ENCODE assay signal across 8 cellular contexts in the genomic region with DNA sequence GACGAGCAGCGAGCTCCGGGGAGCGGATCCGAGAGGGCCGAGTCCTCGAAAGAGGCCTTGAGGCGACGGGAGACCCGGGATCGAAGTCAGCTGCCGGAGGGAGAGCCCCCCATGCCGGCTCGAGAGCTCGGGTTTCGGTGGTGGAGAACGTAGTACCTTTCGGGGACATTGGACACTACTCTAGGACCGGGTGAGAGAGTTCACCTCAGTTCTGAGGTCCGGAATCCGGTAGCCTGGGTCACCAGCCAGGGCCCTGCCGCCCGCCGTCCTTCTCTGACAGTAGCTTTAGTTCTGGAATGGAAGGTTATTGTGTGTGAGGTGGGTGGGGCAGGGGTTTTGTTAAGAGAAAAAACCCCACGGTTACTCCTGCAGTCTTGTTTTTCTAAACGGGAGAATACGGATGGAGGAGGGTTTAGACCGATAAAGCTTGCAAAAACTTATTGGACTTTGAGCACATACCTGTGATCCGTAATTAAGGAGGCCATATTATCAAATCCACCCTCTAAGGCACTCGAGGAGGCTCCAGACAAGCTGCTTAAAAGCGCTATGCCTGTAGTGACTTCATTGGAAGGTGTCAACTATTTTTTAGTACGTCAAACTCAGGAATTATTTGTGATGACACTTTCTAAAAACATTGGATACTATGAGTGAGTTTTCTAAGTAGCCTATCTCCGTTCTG. TPM values are rescaled to one million over a fixed set of nuclear protein-coding genes. Genes with fewer than 3 reads are reported as not detected.
DNase-seq lines count a peak whose midpoint lies in the region; ATAC-seq and TF ChIP-seq lines count a peak whose summit lies in the region.

No MANE protein-coding gene starts in this region.

- no peaks in the 10 kb centered on the region for H3K9me3 Mint-ChIP-seq in MCF 10A (ENCODE audit: unreplicated experiment)

- DNase-seq in NCI-H748 (lab: John Stamatoyannopoulos, UW; ENCODE audit: unreplicated experiment) (peak; percentile 52), NCI-H748 treated with DMSO at 0.1 percent for 48 hours (lab: John Stamatoyannopoulos, UW) (no peak), NCI-H69 (lab: John Stamatoyannopoulos, UW) (peak; percentile 68), MCF 10A (ENCODE audit: unreplicated experiment) (peak; percentile 40), left colon (peak in 1 of 2 donors; percentile 55), NCI-H1048 (lab: John Stamatoyannopoulos, UW) (no peak)
- DNase-seq in stimulated activated CD8-positive, alpha-beta memory T cell treated with anti-CD3 and anti-CD28 coated beads, Interleukin-7, amount 100 ng/mL, for 4 hours (ENCODE audit: low read depth in 2 of 2) = peak; percentile 5 to 8

- intact Hi-C loops in MCF 10A (cut with micrococcal nuclease) = loop anchor here (1.0 kb wide), 1 partner anchor 309 kb away; no protein-coding TSS in a partner anchor
- intact Hi-C loops in left colon (cut with DNase I, micrococcal nuclease) = no loop called here

- BruUV-seq in MCF 10A (replicated peaks; lab: Mats Ljungman, UMichigan) = no TSS peak

- H3K27ac Mint-ChIP-seq in MCF 10A (ENCODE audit: low read depth, unreplicated experiment) = peak overlapping the region; percentile 99

- ATAC-seq in HG02610 (IDR thresholded peaks at IDR 0.05; ENCODE audit: unreplicated experiment) (peak; percentile 9), left colon (peak; percentile 30)

- peak overlapping the region; percentile 99 for H3K4me3 Mint-ChIP-seq in MCF 10A (ENCODE audit: unreplicated experiment)

- no peaks in the 10 kb centered on the region for H3K36me3 Mint-ChIP-seq in MCF 10A (ENCODE audit: insufficient read depth, unreplicated experiment)

- H3K27me3 Mint-ChIP-seq in MCF 10A (ENCODE audit: insufficient read depth, unreplicated experiment) = no peaks in the 10 kb centered on the region

- POLR2A ChIA-PET in MCF 10A (lab: Yijun Ruan, JAX) = interaction anchor here (0.9 to 3.6 kb wide), 15 partner anchors 11 to 1674 kb away, joined by 3 to 21 read pairs (median 5); partner anchors contain the start of genes ACTR6 and SLC25A3

- no peak for TF ChIP-seq CTCF in MCF 10A (IDR thresholded peaks at IDR 0.05; ENCODE audit: unreplicated experiment)

- CTCF ChIA-PET in MCF 10A (lab: Yijun Ruan, JAX) = interaction anchor here (0.5 to 1.7 kb wide), 3 partner anchors 33 to 356 kb away, joined by 3 to 7 read pairs (median 3); no protein-coding TSS in a partner anchor

- H3K4me1 Mint-ChIP-seq in MCF 10A (ENCODE audit: insufficient read depth, unreplicated experiment) = peaks cover 13% of the 10 kb centered on the region

RNA-seq across cellular contexts. Expression of gene SCYL2, which starts 0.8 kb away (rescaled TPM):
- total RNA-seq in MCF 10A (2022) (47.5 and 52.8 TPM in 2 replicates), left colon (10 to 100 TPM; 65.7 to 66.0 TPM)

RNA-seq across cellular contexts. Expression of gene DEPDC4, which starts 0.9 kb away (rescaled TPM):
- total RNA-seq in MCF 10A (2022) (0.52 and 1.4 TPM in 2 replicates), left colon (1 to 10 TPM; 1.7 to 3.0 TPM)

Comparison
In these comparisons a context has a peak if more than half of its experiments do, and no peak if none do; other contexts are left out.
1. DNase-seq: peak in NCI-H748 (single experiment), NCI-H69 (single experiment), MCF 10A (single experiment) and stimulated activated CD8-positive, alpha-beta memory T cell treated with anti-CD3 and anti-CD28 coated beads, Interleukin-7, amount 100 ng/mL, for 4 hours (2 of 2); none in NCI-H748 treated with DMSO at 0.1 percent for 48 hours (single experiment) and NCI-H1048 (single experiment).